24 cellular contexts compared by ENCODE assay signal in the genomic region with DNA sequence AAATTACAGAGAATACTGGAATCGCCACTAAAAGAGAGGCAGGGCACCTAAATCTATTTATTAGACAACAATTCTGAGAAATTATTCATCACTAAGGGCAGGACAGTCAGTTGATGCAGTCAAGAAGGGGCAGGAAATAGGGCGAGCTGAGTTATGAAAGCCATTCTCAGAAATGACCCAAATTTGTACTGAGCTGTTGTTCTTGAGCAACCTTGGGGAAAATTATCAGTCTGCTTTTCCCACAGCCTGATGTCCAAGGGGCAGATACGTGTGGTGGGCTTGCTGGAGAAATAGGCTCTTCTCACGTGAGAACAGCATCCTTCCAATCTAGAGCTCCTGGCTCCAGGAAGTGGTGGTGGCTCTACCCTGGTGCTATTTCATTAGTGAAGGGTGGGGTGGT. TPM values are rescaled to one million over a fixed set of nuclear protein-coding genes. Genes with fewer than 3 reads are reported as not detected.
A peak's percentile ranks its signal among the peaks of the same experiment; 100 is the strongest.
DNase-seq lines count a peak whose midpoint lies in the region; ATAC-seq, FAIRE-seq and TF ChIP-seq lines count a peak whose summit lies in the region.
"Had no signal": no experiment of that assay in that cellular context is flagged by ENCODE, and none has a peak within 500 bp of the region (broad histone marks: within the 10 kb centered on the region; RNA-seq: fewer than 3 reads in every experiment).

No MANE protein-coding gene starts in this region.

- TF ChIP-seq CTCF in smooth muscle cell (IDR thresholded peaks at IDR 0.05; ENCODE audit: borderline replicate concordance, insufficient read depth, poor library complexity, severe bottlenecking) = no peak
- no peak for TF ChIP-seq CTCF in GM10248 (IDR thresholded peaks at IDR 0.05; ENCODE audit: control extremely low read depth, extremely low read depth, low read depth, missing control alignments)

- H3K4me3 Mint-ChIP-seq in activated naive CD8-positive, alpha-beta T cell treated with anti-CD3 and anti-CD28 coated beads, Interleukin-2, amount 50 U/mL, for 24 hours = no peak overlapping the region
- H3K4me3 Mint-ChIP-seq: central memory CD8-positive, alpha-beta T cell; T-helper 1 cell treated with Interleukin-12 subunit alpha and Interleukin-12 subunit beta and Interleukin-4 antibody, amounts not matched to agents 30 μg/mL and 1 μg/mL, for 36 hours had no signal

- H3K9ac ChIP-seq in smooth muscle cell (ENCODE audit: low read depth) = peak overlapping the region; percentile 4

- peaks cover 14% of the 10 kb centered on the region for H3K4me1 Mint-ChIP-seq in activated naive CD8-positive, alpha-beta T cell treated with anti-CD3 and anti-CD28 coated beads, Interleukin-2, amount 50 U/mL, for 24 hours
- H3K4me1 Mint-ChIP-seq: central memory CD8-positive, alpha-beta T cell had no signal

- POLR2A ChIA-PET in GM10248 (lab: Yijun Ruan, JAX) = no interaction called here

- peaks cover 84% of the 10 kb centered on the region for H4K20me1 ChIP-seq in smooth muscle cell (ENCODE audit: low read depth)

- H3F3A ChIP-seq in smooth muscle cell (ENCODE audit: low read depth) = peaks cover 11% of the 10 kb centered on the region

- H3K4me1 ChIP-seq in smooth muscle cell (ENCODE audit: low read depth) = peaks cover 17% of the 10 kb centered on the region

- peak overlapping the region; percentile 31 for H3K27ac Mint-ChIP-seq in activated naive CD8-positive, alpha-beta T cell treated with anti-CD3 and anti-CD28 coated beads, Interleukin-2, amount 50 U/mL, for 24 hours
- H3K27ac Mint-ChIP-seq: T-helper 1 cell treated with Interleukin-12 subunit alpha and Interleukin-12 subunit beta and Interleukin-4 antibody, amounts not matched to agents 30 μg/mL and 1 μg/mL, for 36 hours had no signal

- no peak overlapping the region for H2AFZ ChIP-seq in smooth muscle cell (ENCODE audit: low read depth)

- CTCF ChIA-PET in GM10248 (lab: Yijun Ruan, JAX) = interaction anchor here (1.0 to 1.5 kb wide), 3 partner anchors 17 to 32 kb away, joined by 3 to 5 read pairs (median 3); no protein-coding TSS in a partner anchor

- H3K4me3 ChIP-seq in smooth muscle cell = no peak overlapping the region
- H3K4me3 ChIP-seq: SJCRH30, thyroid gland had no signal

- no peaks in the 10 kb centered on the region for H3K9me3 Mint-ChIP-seq in activated naive CD8-positive, alpha-beta T cell treated with anti-CD3 and anti-CD28 coated beads, Interleukin-2, amount 50 U/mL, for 24 hours
- H3K9me3 Mint-ChIP-seq: central memory CD8-positive, alpha-beta T cell; T-helper 1 cell treated with Interleukin-12 subunit alpha and Interleukin-12 subunit beta and Interleukin-4 antibody, amounts not matched to agents 30 μg/mL and 1 μg/mL, for 36 hours had no signal

- peak overlapping the region; percentile 81 for H3K27ac ChIP-seq in smooth muscle cell (ENCODE audit: low read depth)
- H3K27ac ChIP-seq: SJCRH30, VCaP had no signal

- no peak for ATAC-seq in activated naive CD8-positive, alpha-beta T cell treated with anti-CD3 and anti-CD28 coated beads, Interleukin-2, amount 50 U/mL, for 24 hours
- no peak for ATAC-seq in HG03039 (IDR thresholded peaks at IDR 0.05; ENCODE audit: unreplicated experiment)

- H3K27me3 ChIP-seq in smooth muscle cell (ENCODE audit: low read depth) = no peaks in the 10 kb centered on the region
- H3K27me3 ChIP-seq: SJCRH30, thyroid gland had no signal

- no peaks in the 10 kb centered on the region for H3K36me3 Mint-ChIP-seq in activated naive CD8-positive, alpha-beta T cell treated with anti-CD3 and anti-CD28 coated beads, Interleukin-2, amount 50 U/mL, for 24 hours (ENCODE audit: low read depth)

- H3K9me3 ChIP-seq in smooth muscle cell (replicated peaks; ENCODE audit: low read depth) = no peaks in the 10 kb centered on the region
- H3K9me3 ChIP-seq: SJCRH30, thyroid gland had no signal

- FAIRE-seq in HTR-8/SVneo (lab: Jason Lieb, UNC) = peak; percentile 46
- FAIRE-seq: H54 had no signal

- 88% methylated on average over 4 of the region's 4 CpGs for WGBS in smooth muscle cell (ENCODE audit: low lambda C conversion rate)

- no peak for DNase-seq in HTR-8/SVneo (ENCODE audit: insufficient read length, low spot score)
- no peak for DNase-seq in activated naive CD8-positive, alpha-beta T cell treated with anti-CD3 and anti-CD28 coated beads, Interleukin-2, amount 50 U/mL, for 24 hours
- DNase-seq in iris pigment epithelial cell (ENCODE audit: low read depth) = peak; percentile 71
- DNase-seq in smooth muscle cell (lab: John Stamatoyannopoulos, UW; ENCODE audit: unreplicated experiment) = no peak
- no peak for DNase-seq in GM10248 (ENCODE audit: extremely low spot score)
- no peak for DNase-seq in inferior parietal cortex (ENCODE audit: extremely low spot score)
- DNase-seq: activated CD4-positive, alpha-beta T cell treated with anti-CD3 and anti-CD28 coated beads, Interleukin-2, amount 50 U/mL, for 1 hour; activated gamma-delta T cell treated with Interleukin-2 at 50 U/mL for 16 hours; DMS79 treated with DMSO at 0.1 percent for 48 hours; effector CD8-positive, alpha-beta T cell; glutamatergic neuron; KG1; NCI-H1048; NCI-H187 treated with DMSO at 0.1 percent for 48 hours; NCI-H345; NCI-H82; occipital lobe; SJCRH30; thyroid gland had no signal

- no peaks in the 10 kb centered on the region for H3K36me3 ChIP-seq in smooth muscle cell (ENCODE audit: low read depth)
- H3K36me3 ChIP-seq: SJCRH30, thyroid gland had no signal

- H3K79me2 ChIP-seq in smooth muscle cell (ENCODE audit: low read depth) = peaks cover 66% of the 10 kb centered on the region

- no peaks in the 10 kb centered on the region for H3K27me3 Mint-ChIP-seq in activated naive CD8-positive, alpha-beta T cell treated with anti-CD3 and anti-CD28 coated beads, Interleukin-2, amount 50 U/mL, for 24 hours

- peak overlapping the region; percentile 48 for H3K4me2 ChIP-seq in smooth muscle cell

RNA-seq across cellular contexts. Expression of gene STON1, which starts 38.6 kb away (rescaled TPM):
- 56.6 and 60.3 TPM in 2 replicates for total RNA-seq in smooth muscle cell
- 13.8 and 15.3 TPM in 2 replicates for polyA plus RNA-seq in smooth muscle cell

RNA-seq across cellular contexts. Expression of gene GTF2A1L, which starts 49.1 kb away (rescaled TPM):
- 9.7 and 12.6 TPM in 2 replicates for total RNA-seq in smooth muscle cell
- 3.0 and 3.5 TPM in 2 replicates for polyA plus RNA-seq in smooth muscle cell
